31 cellular contexts compared by ENCODE assay signal in the genomic region with DNA sequence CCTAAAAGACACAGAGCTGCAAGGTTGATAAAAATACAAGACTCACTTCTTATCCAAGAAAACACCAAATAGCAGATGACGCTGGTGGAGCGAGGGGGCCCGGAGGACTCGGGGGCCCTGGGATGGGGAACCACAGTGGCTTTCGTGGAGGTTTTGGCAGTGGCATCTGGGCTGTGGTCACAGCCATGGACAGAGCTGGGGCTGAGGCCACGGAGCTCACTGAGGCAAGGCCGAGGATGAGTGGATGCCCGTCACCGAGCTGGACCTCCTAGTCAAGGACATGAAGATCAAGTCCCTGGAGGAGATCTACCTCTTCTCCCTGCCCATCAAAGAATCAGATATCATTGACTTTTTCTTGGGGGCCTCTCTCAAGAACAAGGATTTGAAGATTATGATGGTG.
"Had no signal": no experiment of that assay in that cellular context is flagged by ENCODE, and none has a peak within 500 bp of the region (broad histone marks: within the 10 kb centered on the region; RNA-seq: fewer than 3 reads in every experiment).

No MANE protein-coding gene starts in this region.

- H3K36me3 ChIP-seq: adrenal gland, ascending aorta, brain microvascular endothelial cell, breast epithelium, cardiac muscle cell had no signal

- H3K4me1 ChIP-seq: adrenal gland, ascending aorta, body of pancreas, breast epithelium had no signal

- H3K9me3 ChIP-seq: adrenal gland, ascending aorta had no signal

- ATAC-seq: activated naive CD4-positive, alpha-beta T cell treated with anti-CD3 and anti-CD28 coated beads, Interleukin-2, amount 50 U/mL, for 72 hours; activated naive CD8-positive, alpha-beta T cell treated with anti-CD3 and anti-CD28 coated beads, Interleukin-2, amount 50 U/mL, for 24 hours; activated T-cell treated with anti-CD3 and anti-CD28 coated beads, Interleukin-2, amount 50 U/mL, for 4 hours; activated T-cell treated with anti-CD3 and anti-CD28 coated beads, Interleukin-2, amount 50 U/mL, for 72 hours; activated T-helper 17 cell treated with anti-CD3 and anti-CD28 coated beads, Interleukin-2, amount 50 U/mL, for 72 hours; body of pancreas had no signal

- H3K27ac ChIP-seq: adrenal gland, ascending aorta, body of pancreas, brain microvascular endothelial cell, breast epithelium, cardiac muscle cell had no signal

- DNase-seq: activated effector memory CD4-positive, alpha-beta T cell treated with anti-CD3 and anti-CD28 coated beads, Interleukin-2, amount 50 U/mL, for 16 hours; activated effector memory CD4-positive, alpha-beta T cell treated with Interleukin-2 at 50 U/mL for 16 hours; activated gamma-delta T cell; activated gamma-delta T cell treated with Interleukin-2 at 50 U/mL for 16 hours; activated naive CD4-positive, alpha-beta T cell; activated naive CD4-positive, alpha-beta T cell treated with anti-CD3 and anti-CD28 coated beads for 36 hours; activated naive CD4-positive, alpha-beta T cell treated with anti-CD3 and anti-CD28 coated beads, Interleukin-2, amount 10 ng/mL, durations not matched to agents 7 days and 5 days; activated naive CD4-positive, alpha-beta T cell treated with anti-CD3 and anti-CD28 coated beads, Interleukin-2, amount 50 U/mL, for 16 hours; activated naive CD4-positive, alpha-beta T cell treated with Interleukin-2 at 50 U/mL for 16 hours; activated naive CD8-positive, alpha-beta T cell treated with anti-CD3 and anti-CD28 coated beads for 36 hours; activated naive CD8-positive, alpha-beta T cell treated with anti-CD3 and anti-CD28 coated beads, Interleukin-2, amount 10 ng/mL, durations not matched to agents 7 days and 5 days; activated naive CD8-positive, alpha-beta T cell treated with anti-CD3 and anti-CD28 coated beads, Interleukin-2, amount 50 U/mL, for 24 hours; activated T-cell treated with anti-CD3 and anti-CD28 coated beads, Interleukin-2, amount 50 U/mL, for 24 hours; activated T-cell treated with anti-CD3 and anti-CD28 coated beads, Interleukin-2, amount 50 U/mL, for 4 hours; activated T-cell treated with anti-CD3 and anti-CD28 coated beads, Interleukin-2, amount 50 U/mL, for 48 hours; activated T-cell treated with anti-CD3 and anti-CD28 coated beads, Interleukin-2, amount 50 U/mL, for 72 hours; adrenal gland; amniotic stem cell; amygdala; anterior cingulate cortex; aorta; body of pancreas; brain microvascular endothelial cell; caudate nucleus; central memory CD4-positive, alpha-beta T cell; cerebellar nuclear complex had no signal

- H3K27me3 ChIP-seq: adrenal gland, ascending aorta, body of pancreas, brain microvascular endothelial cell, breast epithelium, cardiac muscle cell had no signal

- H3K4me3 ChIP-seq: adrenal gland, ascending aorta, body of pancreas, breast epithelium, cardiac muscle cell had no signal
